In genomic region chr1:156742017-156742416, GRCh38 we compare ENCODE assay signal across 9 cellular contexts. TPM values are rescaled to one million over a fixed set of nuclear protein-coding genes. Genes with fewer than 3 reads are reported as not detected.
DNase-seq lines count a peak whose midpoint lies in the region; ATAC-seq and TF ChIP-seq lines count a peak whose summit lies in the region.
"Had no signal": no experiment of that assay in that cellular context is flagged by ENCODE, and none has a peak within 500 bp of the region (broad histone marks: within the 10 kb centered on the region; RNA-seq: fewer than 3 reads in every experiment).

No MANE protein-coding gene starts in this region.

- CTCF ChIA-PET in SK-N-SH (lab: Yijun Ruan, JAX): interaction anchor here (1.1 to 8.6 kb wide), 7 partner anchors 14 to 148 kb away, joined by 4 to 42 read pairs (median 11); partner anchors contain the start of genes ISG20L2, METTL25B and NTRK1

- H3K27ac ChIP-seq in SK-N-SH (ENCODE audit: low read depth in 2 of 2, low read length in 1 of 2): peak overlapping the region; percentile 82 to 90
- peak overlapping the region; percentile 72 for H3K27ac ChIP-seq in SU-DHL-6 (ENCODE audit: low read depth, low read length)

- TF ChIP-seq RAD21 in SK-N-SH (IDR thresholded peaks at IDR 0.05; ENCODE audit: low read length): no peak

- no peaks in the 10 kb centered on the region for H3K36me3 Mint-ChIP-seq in glutamatergic neuron (ENCODE audit: unreplicated experiment)
- peaks cover 76% of the 10 kb centered on the region for H3K36me3 Mint-ChIP-seq in stimulated activated memory B cell treated with anti-CD40 and anti-IgM and Interleukin-4, amounts not matched to agents 10 μg/mL and 1 μg/mL and 100 μg/mL, for 72 hours

- H3K4me2 ChIP-seq in SK-N-SH: peak overlapping the region; percentile 71; the same call in 1 of the 2 replicates
- H3K4me2 ChIP-seq in SU-DHL-6 (ENCODE audit: low read depth, low read length, poor library complexity, severe bottlenecking): peak overlapping the region; percentile 96

- H4K20me1 ChIP-seq in SK-N-SH (ENCODE audit: insufficient read depth): no peaks in the 10 kb centered on the region
- no peaks in the 10 kb centered on the region; the same call in 1 of the 2 replicates for H4K20me1 ChIP-seq in SU-DHL-6 (ENCODE audit: low read depth, low read length)

- ATAC-seq in SK-N-SH treated with all-trans-retinoic acid at 6 μM for 48 hours (no peak), GM21423 (IDR thresholded peaks at IDR 0.05; ENCODE audit: unreplicated experiment) (no peak)
- no peak for ATAC-seq in stimulated activated memory B cell treated with anti-CD40 and anti-IgM and Interleukin-4, amounts not matched to agents 10 μg/mL and 1 μg/mL and 100 μg/mL, for 72 hours

- H2AFZ ChIP-seq in SK-N-SH (ENCODE audit: low read depth) (no peak overlapping the region), SU-DHL-6 (ENCODE audit: low read depth, low read length, severe bottlenecking) (no peak overlapping the region)

- H3K4me1 ChIP-seq in SK-N-SH (ENCODE audit: control insufficient read depth in 1 of 2, insufficient read depth in 2 of 2, low read depth in 1 of 2, low read length in 1 of 2): peaks cover 14 to 23% of the 10 kb centered on the region in 2 experiments

- H3K27me3 ChIP-seq in SK-N-SH (ENCODE audit: insufficient read depth): no peaks in the 10 kb centered on the region
- no peaks in the 10 kb centered on the region for H3K27me3 ChIP-seq in SU-DHL-6 (ENCODE audit: low read length)

- peaks cover 8% of the 10 kb centered on the region for H3K27me3 Mint-ChIP-seq in glutamatergic neuron (ENCODE audit: unreplicated experiment)
- H3K27me3 Mint-ChIP-seq in stimulated activated memory B cell treated with anti-CD40 and anti-IgM and Interleukin-4, amounts not matched to agents 10 μg/mL and 1 μg/mL and 100 μg/mL, for 72 hours: no peaks in the 10 kb centered on the region

- H3K4me1 Mint-ChIP-seq in glutamatergic neuron (ENCODE audit: low read depth, unreplicated experiment): peaks cover 17% of the 10 kb centered on the region
- H3K4me1 Mint-ChIP-seq in stimulated activated memory B cell treated with anti-CD40 and anti-IgM and Interleukin-4, amounts not matched to agents 10 μg/mL and 1 μg/mL and 100 μg/mL, for 72 hours: peaks cover 61% of the 10 kb centered on the region

- H3K9ac ChIP-seq in SK-N-SH (no peak overlapping the region), SU-DHL-6 (ENCODE audit: low read length) (no peak overlapping the region)

- H3K36me3 ChIP-seq in SK-N-SH (replicated peaks in 1 of 2; ENCODE audit: control insufficient read depth in 1 of 2, insufficient read depth in 2 of 2, low read length in 1 of 2): peaks cover 25 to 62% of the 10 kb centered on the region in 2 experiments
- no peaks in the 10 kb centered on the region for H3K36me3 ChIP-seq in SU-DHL-6 (ENCODE audit: low read length)

- TF ChIP-seq CTCF in SK-N-SH (IDR thresholded peaks at IDR 0.05): no peak
- no peak for TF ChIP-seq CTCF in SU-DHL-6 (IDR thresholded peaks at IDR 0.05; ENCODE audit: insufficient read depth, low read length, poor library complexity, severe bottlenecking)
- no peak for TF ChIP-seq CTCF in glutamatergic neuron (IDR thresholded peaks at IDR 0.05; ENCODE audit: partially characterized antibody, unreplicated experiment)

- TF ChIP-seq EP300 in SK-N-SH (IDR thresholded peaks at IDR 0.05; ENCODE audit: borderline replicate concordance in 1 of 2, low read depth in 1 of 2, low read length in 1 of 2): no peak

- POLR2A ChIA-PET in SK-N-SH (lab: Yijun Ruan, JAX): interaction anchor here (1.8 kb wide), 1 partner anchor 25 kb away, joined by 27 read pairs; the partner anchor contains the start of gene PRCC

- DNase-seq in SK-N-SH: no peak
- DNase-seq in glutamatergic neuron: no peak
- no peak for DNase-seq in 8988T
- no peak for DNase-seq in hippocampal formation (lab: John Stamatoyannopoulos, UW)
- DNase-seq: NCI-H1092 treated with DMSO at 0.1 percent for 48 hours had no signal

- H3F3A ChIP-seq in SK-N-SH (replicated peaks; ENCODE audit: insufficient read depth) (peaks cover 32% of the 10 kb centered on the region), SU-DHL-6 (ENCODE audit: insufficient read depth) (peaks cover 32% of the 10 kb centered on the region)

- 94% methylated on average over 3 of the region's 3 CpGs for WGBS in SK-N-SH (ENCODE audit: low lambda C conversion rate)

- peaks cover 53% of the 10 kb centered on the region for H3K79me2 ChIP-seq in SK-N-SH (ENCODE audit: insufficient read depth)
- peaks cover 34% of the 10 kb centered on the region for H3K79me2 ChIP-seq in SU-DHL-6 (ENCODE audit: insufficient read depth, low read length)

- H3K9me3 Mint-ChIP-seq in glutamatergic neuron (ENCODE audit: unreplicated experiment): peaks cover 10% of the 10 kb centered on the region
- no peaks in the 10 kb centered on the region for H3K9me3 Mint-ChIP-seq in stimulated activated memory B cell treated with anti-CD40 and anti-IgM and Interleukin-4, amounts not matched to agents 10 μg/mL and 1 μg/mL and 100 μg/mL, for 72 hours

- peak overlapping the region; percentile 42 for H3K4me3 Mint-ChIP-seq in glutamatergic neuron (ENCODE audit: unreplicated experiment)
- H3K4me3 Mint-ChIP-seq in stimulated activated memory B cell treated with anti-CD40 and anti-IgM and Interleukin-4, amounts not matched to agents 10 μg/mL and 1 μg/mL and 100 μg/mL, for 72 hours: peak overlapping the region; percentile 94

- H3K27ac Mint-ChIP-seq in glutamatergic neuron (ENCODE audit: unreplicated experiment): peak overlapping the region; percentile 62
- peak overlapping the region; percentile 94 for H3K27ac Mint-ChIP-seq in stimulated activated memory B cell treated with anti-CD40 and anti-IgM and Interleukin-4, amounts not matched to agents 10 μg/mL and 1 μg/mL and 100 μg/mL, for 72 hours

- no peaks in the 10 kb centered on the region for H3K9me3 ChIP-seq in SK-N-SH
- no peaks in the 10 kb centered on the region for H3K9me3 ChIP-seq in SU-DHL-6 (ENCODE audit: insufficient read depth, low read length)

- H3K4me3 ChIP-seq in SK-N-SH (ENCODE audit: low read depth in 2 of 2, low read length in 1 of 2) (no peak overlapping the region), SU-DHL-6 (ENCODE audit: insufficient read depth, low read length, poor library complexity, severe bottlenecking) (no peak overlapping the region)

- H3K9me2 ChIP-seq in SK-N-SH: no peaks in the 10 kb centered on the region
- no peaks in the 10 kb centered on the region for H3K9me2 ChIP-seq in SU-DHL-6 (replicated peaks; ENCODE audit: insufficient read depth, low read length)

TF ChIP-seq in SK-N-SH, 30 proteins besides CTCF, POLR2A, EP300 and RAD21 (continues in another document):
- TF ChIP-seq CHD2 (IDR thresholded peaks at IDR 0.05; ENCODE audit: low read length, partially characterized antibody) (no peak), YY1 (IDR thresholded peaks at IDR 0.05; ENCODE audit: low read depth) (no peak), IRF3 (IDR thresholded peaks at IDR 0.05; ENCODE audit: low read depth, low read length) (no peak)

TF ChIP-seq in SK-N-SH treated with all-trans-retinoic acid at 6 μM for 48 hours, 23 proteins besides CTCF, POLR2A, EP300 and RAD21 (continues in another document):
- no peak for TF ChIP-seq ZNF8 (CRISPR knock-in tag; IDR thresholded peaks at IDR 0.05)
- no peak for TF ChIP-seq CREB5 (CRISPR knock-in tag; IDR thresholded peaks at IDR 0.05; ENCODE audit: low read depth)
- TF ChIP-seq ARNTL (CRISPR knock-in tag; IDR thresholded peaks at IDR 0.05; ENCODE audit: borderline replicate concordance, low read depth): no peak
- TF ChIP-seq ISL1 (CRISPR knock-in tag; IDR thresholded peaks at IDR 0.05): no peak
- no peak for TF ChIP-seq ZNF565 (CRISPR knock-in tag; conservative IDR thresholded peaks at IDR 0.05; ENCODE audit: low read depth)
- TF ChIP-seq ZFP3 (CRISPR knock-in tag; IDR thresholded peaks at IDR 0.05): no peak
- TF ChIP-seq TOX (CRISPR knock-in tag; IDR thresholded peaks at IDR 0.05; ENCODE audit: borderline replicate concordance): no peak

RNA-seq across cellular contexts. Expression of gene MRPL24, which starts 1.1 kb away (rescaled TPM):
- polyA plus RNA-seq in SK-N-SH (2012; rRNA removed): 149 and 171 TPM in 2 replicates
- 141 and 142 TPM in 2 replicates for polyA plus RNA-seq in SK-N-SH (2012; cell fraction: cytosol; rRNA removed)
- 99.8 and 109 TPM in 2 replicates for polyA plus RNA-seq in SK-N-SH (2012; cell fraction: nucleus; rRNA removed)
- 25.1 TPM for total RNA-seq in glutamatergic neuron (ENCODE audit: unreplicated experiment)

RNA-seq across cellular contexts. Expression of gene HDGF, which starts 9.5 kb away (rescaled TPM):
- polyA plus RNA-seq in SK-N-SH (2012; rRNA removed): 152 and 166 TPM in 2 replicates
- 192 and 197 TPM in 2 replicates for polyA plus RNA-seq in SK-N-SH (2012; cell fraction: cytosol; rRNA removed)
- 145 and 148 TPM in 2 replicates for polyA plus RNA-seq in SK-N-SH (2012; cell fraction: nucleus; rRNA removed)
- total RNA-seq in glutamatergic neuron (ENCODE audit: unreplicated experiment): 147 TPM

RNA-seq across cellular contexts. Expression of gene ISG20L2, which starts 13.5 kb away (rescaled TPM):
- polyA plus RNA-seq in SK-N-SH (2012; rRNA removed): 31.6 and 44.3 TPM in 2 replicates
- polyA plus RNA-seq in SK-N-SH (2012; cell fraction: cytosol; rRNA removed): 28.2 and 36.0 TPM in 2 replicates
- 22.9 and 32.5 TPM in 2 replicates for polyA plus RNA-seq in SK-N-SH (2012; cell fraction: nucleus; rRNA removed)
- 32.6 TPM for total RNA-seq in glutamatergic neuron (ENCODE audit: unreplicated experiment)

RNA-seq across cellular contexts. Expression of gene METTL25B, which starts 13.7 kb away (rescaled TPM):
- polyA plus RNA-seq in SK-N-SH (2012; rRNA removed): 20.1 and 21.2 TPM in 2 replicates
- polyA plus RNA-seq in SK-N-SH (2012; cell fraction: cytosol; rRNA removed): 10.7 and 14.0 TPM in 2 replicates
- 51.7 and 72.4 TPM in 2 replicates for polyA plus RNA-seq in SK-N-SH (2012; cell fraction: nucleus; rRNA removed)
- 27.1 TPM for total RNA-seq in glutamatergic neuron (ENCODE audit: unreplicated experiment)

RNA-seq across cellular contexts. Expression of gene PRCC, which starts 25.3 kb away (rescaled TPM):
- 39.2 and 51.8 TPM in 2 replicates for polyA plus RNA-seq in SK-N-SH (2012; rRNA removed)
- polyA plus RNA-seq in SK-N-SH (2012; cell fraction: cytosol; rRNA removed): 33.6 and 45.5 TPM in 2 replicates
- polyA plus RNA-seq in SK-N-SH (2012; cell fraction: nucleus; rRNA removed): 54.8 and 58.9 TPM in 2 replicates
- 88.8 TPM for total RNA-seq in glutamatergic neuron (ENCODE audit: unreplicated experiment)
